ENCODE assay signal across 8 cellular contexts in the genomic region with DNA sequence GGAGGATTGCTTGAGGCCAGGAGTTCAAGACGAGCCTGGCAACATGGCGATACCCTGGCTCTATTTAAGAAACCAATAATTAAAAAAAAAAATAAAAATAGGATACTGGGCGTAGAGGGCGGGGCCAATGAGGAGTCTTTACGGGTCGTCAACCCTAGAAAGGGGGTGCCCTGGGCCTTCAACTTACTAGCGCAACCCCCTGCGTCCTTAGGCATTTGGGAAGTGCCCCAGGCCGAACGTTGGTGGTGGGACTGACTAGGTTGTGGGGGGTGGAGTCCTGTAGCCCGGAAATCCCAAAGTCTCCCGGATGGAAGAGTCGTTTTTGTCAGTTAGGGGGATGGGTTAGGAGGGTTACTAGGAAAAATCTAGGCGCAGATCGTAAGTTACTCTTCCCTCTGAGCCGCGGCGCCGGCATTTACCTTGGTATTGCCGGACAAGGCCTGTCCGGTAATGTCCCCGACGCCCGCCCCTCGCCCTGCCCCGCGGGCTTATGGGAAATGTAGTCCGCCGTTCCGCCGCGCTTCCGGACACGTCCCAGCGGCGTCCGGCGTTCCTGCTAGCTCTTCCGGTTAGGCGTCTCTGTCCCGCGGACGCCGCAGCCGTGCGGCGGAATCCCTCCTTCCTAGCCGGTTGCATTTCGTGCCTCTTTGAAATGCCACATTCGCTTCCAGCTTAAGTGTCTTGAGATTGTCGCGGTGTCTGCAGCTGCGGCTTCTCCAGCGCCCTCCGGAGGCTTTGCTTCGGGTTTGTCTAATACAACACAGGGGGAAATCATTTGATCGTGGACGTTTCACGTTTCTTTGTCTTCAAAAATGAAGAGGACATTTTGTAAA. TPM values are rescaled to one million over a fixed set of nuclear protein-coding genes. Genes with fewer than 3 reads are reported as not detected.
DNase-seq lines count a peak whose midpoint lies in the region; TF ChIP-seq lines count a peak whose summit lies in the region.

No MANE protein-coding gene starts in this region.

- H3K27me3 ChIP-seq in HAP-1 (ENCODE audit: low read depth) (no peaks in the 10 kb centered on the region), neuron (ENCODE audit: insufficient read depth, low read length) (no peaks in the 10 kb centered on the region), subcutaneous abdominal adipose tissue (ENCODE audit: control insufficient read depth in 5 of 5, insufficient read depth in 4 of 5, low read length in 5 of 5) (no peaks in the 10 kb centered on the region)

- TF ChIP-seq CTCF in foreskin fibroblast (IDR thresholded peaks at IDR 0.05; ENCODE audit: low read depth, low read length) = peak; percentile 33

- DNase-seq in GF-D8 (lab: John Stamatoyannopoulos, UW) (peak; percentile 92), HAP-1 (ENCODE audit: low spot score in 2 of 2) (peak; percentile 93 to 94), M059J (ENCODE audit: low read depth) (peak; percentile 86), SHP77 treated with DMSO at 0.1 percent for 48 hours (lab: John Stamatoyannopoulos, UW) (peak; percentile 91), activated gamma-delta T cell treated with Interleukin-2 at 50 U/mL for 16 hours (peak; percentile 81), foreskin fibroblast (peak; percentile 95 to 99)

- H3K36me3 ChIP-seq in HAP-1 (replicated peaks) (no peaks in the 10 kb centered on the region), neuron (ENCODE audit: insufficient read depth, low read length) (peaks cover 3% of the 10 kb centered on the region), subcutaneous abdominal adipose tissue (ENCODE audit: control insufficient read depth in 5 of 5, insufficient read depth in 5 of 5, low read length in 5 of 5) (peaks cover 0 to 3% (median 0%) of the 10 kb centered on the region in 5 donors)

- H3K27ac ChIP-seq in subcutaneous abdominal adipose tissue (ENCODE audit: low read depth, low read length) = peak overlapping the region; percentile 97

- peak overlapping the region; percentile 57 for H3K4me3 ChIP-seq in HAP-1
- H3K4me3 ChIP-seq in foreskin fibroblast (ENCODE audit: low read depth in 1 of 2, low read length in 2 of 2) = peak overlapping the region; percentile 82 to 83
- H3K4me3 ChIP-seq in neuron (ENCODE audit: low read length) = peak overlapping the region; percentile 70
- peak overlapping the region; percentile 84 to 93 (median 91) for H3K4me3 ChIP-seq in subcutaneous abdominal adipose tissue (ENCODE audit: low read depth in 1 of 5, low read length in 5 of 5)

- H3K9ac ChIP-seq in subcutaneous abdominal adipose tissue (ENCODE audit: low read length in 5 of 5) = peak overlapping the region; percentile 82 to 97 (median 97)

- H3K9me3 ChIP-seq in HAP-1 (no peaks in the 10 kb centered on the region), neuron (ENCODE audit: low read length) (no peaks in the 10 kb centered on the region), subcutaneous abdominal adipose tissue (ENCODE audit: control insufficient read depth in 5 of 5, low read length in 5 of 5) (no peaks in the 10 kb centered on the region)

- peaks cover 20% of the 10 kb centered on the region for H3K4me1 ChIP-seq in HAP-1
- peaks cover 8% of the 10 kb centered on the region for H3K4me1 ChIP-seq in neuron (ENCODE audit: insufficient read depth, low read length)
- H3K4me1 ChIP-seq in subcutaneous abdominal adipose tissue (ENCODE audit: control insufficient read depth in 5 of 5, insufficient read depth in 5 of 5, low read length in 5 of 5) = peaks cover 2 to 43% (median 32%) of the 10 kb centered on the region in 5 donors

- in situ Hi-C loops in HAP-1 (cut with MboI; ENCODE audit: low sequenced_read_pairs) = no loop called here

- no peak overlapping the region for H2AFZ ChIP-seq in neuron (ENCODE audit: low read depth, low read length)

RNA-seq across cellular contexts. Expression of gene ACBD5, which starts 1.3 kb away (rescaled TPM):
- 9.4 and 16.3 TPM in 2 replicates for total RNA-seq in M059J (2014; rRNA removed; shearing (Covaris generic))

Comparison
In these comparisons a context has a peak if more than half of its experiments do, and no peak if none do; other contexts are left out.
1. Peak in every context shown above with its lines: DNase-seq, H3K4me3 ChIP-seq and H3K27ac ChIP-seq.